Comparison of ENCODE assay signal across 1 cellular context in the genomic region with DNA sequence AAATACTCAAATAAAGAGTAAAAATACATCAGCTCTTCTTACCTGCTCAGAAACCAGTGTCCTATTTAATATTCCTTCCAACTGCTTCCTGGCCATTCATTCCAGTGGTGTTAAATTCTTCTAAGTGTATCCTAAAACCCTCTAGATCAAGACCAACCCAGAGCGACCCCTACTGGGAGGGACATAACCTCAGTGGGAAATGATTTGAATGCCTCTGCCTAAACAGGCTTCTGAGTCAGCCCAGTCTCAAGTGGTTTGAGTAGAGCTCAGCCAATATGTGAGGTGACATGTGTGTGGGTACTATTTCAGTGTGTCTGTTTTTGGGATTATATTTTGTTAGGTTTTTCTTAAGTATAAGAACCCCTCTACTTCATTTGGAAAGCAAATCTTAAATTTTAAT.
TF ChIP-seq lines count a peak whose summit lies in the region.

No MANE protein-coding gene starts in this region.

TF ChIP-seq in GM12878, 131 proteins besides CTCF, POLR2A, EP300 and RAD21 (continued from another document):
- TF ChIP-seq, protein P1, sequence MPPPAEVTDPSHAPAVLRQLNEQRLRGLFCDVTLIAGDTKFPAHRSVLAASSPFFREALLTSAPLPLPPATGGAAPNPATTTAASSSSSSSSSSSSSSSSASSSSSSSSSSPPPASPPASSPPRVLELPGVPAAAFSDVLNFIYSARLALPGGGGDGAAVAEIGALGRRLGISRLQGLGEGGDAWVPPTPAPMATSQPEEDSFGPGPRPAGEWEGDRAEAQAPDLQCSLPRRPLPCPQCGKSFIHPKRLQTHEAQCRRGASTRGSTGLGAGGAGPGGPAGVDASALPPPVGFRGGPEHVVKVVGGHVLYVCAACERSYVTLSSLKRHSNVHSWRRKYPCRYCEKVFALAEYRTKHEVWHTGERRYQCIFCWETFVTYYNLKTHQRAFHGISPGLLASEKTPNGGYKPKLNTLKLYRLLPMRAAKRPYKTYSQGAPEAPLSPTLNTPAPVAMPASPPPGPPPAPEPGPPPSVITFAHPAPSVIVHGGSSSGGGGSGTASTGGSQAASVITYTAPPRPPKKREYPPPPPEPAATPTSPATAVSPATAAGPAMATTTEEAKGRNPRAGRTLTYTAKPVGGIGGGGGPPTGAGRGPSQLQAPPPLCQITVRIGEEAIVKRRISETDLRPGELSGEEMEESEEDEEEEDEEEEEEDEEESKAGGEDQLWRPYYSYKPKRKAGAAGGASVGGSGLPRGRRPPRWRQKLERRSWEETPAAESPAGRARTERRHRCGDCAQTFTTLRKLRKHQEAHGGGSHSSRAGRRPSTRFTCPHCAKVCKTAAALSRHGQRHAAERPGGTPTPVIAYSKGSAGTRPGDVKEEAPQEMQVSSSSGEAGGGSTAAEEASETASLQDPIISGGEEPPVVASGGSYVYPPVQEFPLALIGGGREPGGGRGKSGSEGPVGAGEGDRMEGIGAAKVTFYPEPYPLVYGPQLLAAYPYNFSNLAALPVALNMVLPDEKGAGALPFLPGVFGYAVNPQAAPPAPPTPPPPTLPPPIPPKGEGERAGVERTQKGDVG (CRISPR knock-in tag; IDR thresholded peaks at IDR 0.05): no peak
- TF ChIP-seq PAX5 (IDR thresholded peaks at IDR 0.05; ENCODE audit: borderline replicate concordance, low read depth, low read length): no peak
- TF ChIP-seq, protein P2, sequence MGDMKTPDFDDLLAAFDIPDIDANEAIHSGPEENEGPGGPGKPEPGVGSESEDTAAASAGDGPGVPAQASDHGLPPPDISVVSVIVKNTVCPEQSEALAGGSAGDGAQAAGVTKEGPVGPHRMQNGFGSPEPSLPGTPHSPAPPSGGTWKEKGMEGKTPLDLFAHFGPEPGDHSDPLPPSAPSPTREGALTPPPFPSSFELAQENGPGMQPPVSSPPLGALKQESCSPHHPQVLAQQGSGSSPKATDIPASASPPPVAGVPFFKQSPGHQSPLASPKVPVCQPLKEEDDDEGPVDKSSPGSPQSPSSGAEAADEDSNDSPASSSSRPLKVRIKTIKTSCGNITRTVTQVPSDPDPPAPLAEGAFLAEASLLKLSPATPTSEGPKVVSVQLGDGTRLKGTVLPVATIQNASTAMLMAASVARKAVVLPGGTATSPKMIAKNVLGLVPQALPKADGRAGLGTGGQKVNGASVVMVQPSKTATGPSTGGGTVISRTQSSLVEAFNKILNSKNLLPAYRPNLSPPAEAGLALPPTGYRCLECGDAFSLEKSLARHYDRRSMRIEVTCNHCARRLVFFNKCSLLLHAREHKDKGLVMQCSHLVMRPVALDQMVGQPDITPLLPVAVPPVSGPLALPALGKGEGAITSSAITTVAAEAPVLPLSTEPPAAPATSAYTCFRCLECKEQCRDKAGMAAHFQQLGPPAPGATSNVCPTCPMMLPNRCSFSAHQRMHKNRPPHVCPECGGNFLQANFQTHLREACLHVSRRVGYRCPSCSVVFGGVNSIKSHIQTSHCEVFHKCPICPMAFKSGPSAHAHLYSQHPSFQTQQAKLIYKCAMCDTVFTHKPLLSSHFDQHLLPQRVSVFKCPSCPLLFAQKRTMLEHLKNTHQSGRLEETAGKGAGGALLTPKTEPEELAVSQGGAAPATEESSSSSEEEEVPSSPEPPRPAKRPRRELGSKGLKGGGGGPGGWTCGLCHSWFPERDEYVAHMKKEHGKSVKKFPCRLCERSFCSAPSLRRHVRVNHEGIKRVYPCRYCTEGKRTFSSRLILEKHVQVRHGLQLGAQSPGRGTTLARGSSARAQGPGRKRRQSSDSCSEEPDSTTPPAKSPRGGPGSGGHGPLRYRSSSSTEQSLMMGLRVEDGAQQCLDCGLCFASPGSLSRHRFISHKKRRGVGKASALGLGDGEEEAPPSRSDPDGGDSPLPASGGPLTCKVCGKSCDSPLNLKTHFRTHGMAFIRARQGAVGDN (IDR thresholded peaks at IDR 0.05): no peak
